9 cellular contexts compared by ENCODE assay signal in genomic region chr2:37350034-37350433, GRCh38. TPM values are rescaled to one million over a fixed set of nuclear protein-coding genes. Genes with fewer than 3 reads are reported as not detected.
DNase-seq lines count a peak whose midpoint lies in the region; ATAC-seq and TF ChIP-seq lines count a peak whose summit lies in the region.
"Had no signal": no experiment of that assay in that cellular context is flagged by ENCODE, and none has a peak within 500 bp of the region (broad histone marks: within the 10 kb centered on the region; RNA-seq: fewer than 3 reads in every experiment).

No MANE protein-coding gene starts in this region.

- H3K4me3 Mint-ChIP-seq in GM23338 = no peak overlapping the region

- H3K36me3 ChIP-seq in GM23338 (ENCODE audit: insufficient read depth) = no peaks in the 10 kb centered on the region

- TF ChIP-seq CTCF in GM23338 (conservative IDR thresholded peaks at IDR 0.05; ENCODE audit: low read depth in 2 of 2) = no peak

- no peaks in the 10 kb centered on the region for H3K9me3 Mint-ChIP-seq in GM23338

- H3K27ac Mint-ChIP-seq in GM23338 = peak overlapping the region; percentile 53; the same call in 1 of the 2 replicates

- H3K9me2 ChIP-seq in GM23338 (ENCODE audit: insufficient read depth) = no peaks in the 10 kb centered on the region

- H3K4me2 ChIP-seq in GM23338 = no peak overlapping the region

- H3K36me3 Mint-ChIP-seq in GM23338 (ENCODE audit: low read depth) = no peaks in the 10 kb centered on the region

- DNase-seq in COLO668 (lab: John Stamatoyannopoulos, UW; ENCODE audit: unreplicated experiment) (peak; percentile 93), GM23338 (ENCODE audit: low spot score) (peak; percentile 18), NCI-H2029 treated with DMSO at 0.1 percent for 48 hours (lab: John Stamatoyannopoulos, UW) (peak; percentile 77), anterior cingulate cortex (lab: John Stamatoyannopoulos, UW) (no peak)
- DNase-seq in activated effector memory CD4-positive, alpha-beta T cell treated with anti-CD3 and anti-CD28 coated beads, Interleukin-2, amount 50 U/mL, for 16 hours = no peak
- DNase-seq in stimulated activated CD4-positive, alpha-beta T cell treated with anti-CD3 and anti-CD28 coated beads, Interleukin-4, amount 100 ng/mL, for 24 hours = no peak
- no peak for DNase-seq in NK-92 treated with Interleukin-12 subunit alpha and Interleukin-12 subunit beta, amount 100 ng/mL, for 24 hours (lab: John Stamatoyannopoulos, UW)
- DNase-seq: DND-41 had no signal

- H3F3A ChIP-seq in GM23338 (replicated peaks; ENCODE audit: low read depth) = no peaks in the 10 kb centered on the region

- ATAC-seq in GM23338 (no peak), esophagus mucosa (peak; percentile 13)

- no peak overlapping the region for H3K4me3 ChIP-seq in GM23338

- H3K27me3 ChIP-seq in GM23338 (ENCODE audit: insufficient read depth) = peaks cover 3% of the 10 kb centered on the region; the same call in 1 of the 2 replicates

- H4K20me1 ChIP-seq in GM23338 (replicated peaks; ENCODE audit: insufficient read depth) = no peaks in the 10 kb centered on the region

- H2AFZ ChIP-seq in GM23338 = peak overlapping the region; percentile 21; the same call in 1 of the 2 replicates

- peaks cover 27% of the 10 kb centered on the region for H3K4me1 Mint-ChIP-seq in GM23338

- peak overlapping the region; percentile 39; the same call in 1 of the 2 replicates for H3K27ac ChIP-seq in GM23338 (ENCODE audit: low read depth)

- H3K4me1 ChIP-seq in GM23338 (ENCODE audit: insufficient read depth) = peaks cover 38% of the 10 kb centered on the region

- no peaks in the 10 kb centered on the region for H3K79me2 ChIP-seq in GM23338 (replicated peaks; ENCODE audit: insufficient read depth)

- H3K27me3 Mint-ChIP-seq in GM23338 (ENCODE audit: insufficient read depth, low read depth, poor library complexity) = peaks cover 3% of the 10 kb centered on the region

TF ChIP-seq in GM23338, 12 proteins besides CTCF, POLR2A, EP300 and RAD21 (continues in another document):
- TF ChIP-seq REST (IDR thresholded peaks at IDR 0.05; ENCODE audit: unreplicated experiment) (no peak), ZNF331 (CRISPR knock-in tag; IDR thresholded peaks at IDR 0.05; ENCODE audit: low read depth) (no peak), ETS1 (IDR thresholded peaks at IDR 0.05) (no peak), STAT1 (IDR thresholded peaks at IDR 0.05; ENCODE audit: unreplicated experiment) (no peak), ZNF462 (CRISPR knock-in tag; IDR thresholded peaks at IDR 0.05) (no peak), EZH2 (IDR thresholded peaks at IDR 0.05; ENCODE audit: low read depth, unreplicated experiment) (no peak), NANOG (IDR thresholded peaks at IDR 0.05; ENCODE audit: borderline replicate concordance) (no peak), JUNB (IDR thresholded peaks at IDR 0.05; ENCODE audit: unreplicated experiment) (no peak), ZNF114 (CRISPR knock-in tag; IDR thresholded peaks at IDR 0.05) (no peak), EZH2phosphoT487 (IDR thresholded peaks at IDR 0.05; ENCODE audit: unreplicated experiment) (no peak), POLR2AphosphoS5 (IDR thresholded peaks at IDR 0.05; ENCODE audit: low read depth) (no peak)

RNA-seq across cellular contexts. Expression of gene QPCT, which starts 5.6 kb away (rescaled TPM):
- 13.2 and 16.5 TPM in 2 replicates for total RNA-seq in GM23338 (2014; rRNA removed; shearing (Covaris generic))
- polyA plus RNA-seq in GM23338 (2016; fragmentation: Nextera tagmentation; extraction: Ambion mirVana) = 12.1 and 13.2 TPM in 2 replicates
- 5.9 TPM for total RNA-seq in esophagus mucosa

RNA-seq across cellular contexts. Expression of gene PRKD3, which starts 25.4 kb away (rescaled TPM):
- total RNA-seq in GM23338 (2014; rRNA removed; shearing (Covaris generic)) = 50.9 and 77.0 TPM in 2 replicates
- polyA plus RNA-seq in GM23338 (2016; fragmentation: Nextera tagmentation; extraction: Ambion mirVana) = 58.9 and 59.7 TPM in 2 replicates
- total RNA-seq in esophagus mucosa = 17.4 TPM

Comparison
In these comparisons a context has a peak if more than half of its experiments do, and no peak if none do; other contexts are left out.
1. DNase-seq: peak in COLO668 (single experiment), GM23338 (single experiment) and NCI-H2029 treated with DMSO at 0.1 percent for 48 hours (single experiment); none in activated effector memory CD4-positive, alpha-beta T cell treated with anti-CD3 and anti-CD28 coated beads, Interleukin-2, amount 50 U/mL, for 16 hours (single experiment), stimulated activated CD4-positive, alpha-beta T cell treated with anti-CD3 and anti-CD28 coated beads, Interleukin-4, amount 100 ng/mL, for 24 hours (single experiment), NK-92 treated with Interleukin-12 subunit alpha and Interleukin-12 subunit beta, amount 100 ng/mL, for 24 hours (single experiment) and anterior cingulate cortex (0 of 58).